Comparison of ENCODE assay signal across 9 cellular contexts in the genomic region with DNA sequence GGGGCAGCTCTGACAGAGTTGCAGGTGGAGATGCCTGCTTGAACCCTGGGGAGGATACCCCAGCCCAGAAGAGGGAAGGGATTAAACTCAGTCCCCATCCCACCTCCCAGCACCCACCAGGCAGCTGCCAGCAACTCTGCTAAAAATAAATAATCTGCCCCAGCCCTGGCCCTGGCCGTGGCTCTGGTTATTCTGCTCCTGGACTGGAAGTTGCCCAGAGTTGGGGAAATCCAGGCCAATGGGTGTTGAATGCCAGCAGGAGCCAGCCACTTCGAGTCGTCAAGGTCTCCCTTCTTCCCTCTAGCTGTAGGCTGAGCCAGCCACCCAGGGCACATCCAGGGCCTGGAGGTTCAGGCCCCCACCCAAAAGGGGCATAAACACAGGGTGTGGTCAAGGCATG. TPM values are rescaled to one million over a fixed set of nuclear protein-coding genes. Genes with fewer than 3 reads are reported as not detected.
DNase-seq lines count a peak whose midpoint lies in the region; FAIRE-seq and TF ChIP-seq lines count a peak whose summit lies in the region.
"Had no signal": no experiment of that assay in that cellular context is flagged by ENCODE, and none has a peak within 500 bp of the region (broad histone marks: within the 10 kb centered on the region; RNA-seq: fewer than 3 reads in every experiment).

No MANE protein-coding gene starts in this region.

- H3K27me3 ChIP-seq in GM23248 (replicated peaks; ENCODE audit: insufficient read depth) (peaks cover 12% of the 10 kb centered on the region), stomach (peaks cover 0 to 47% (median 24%) of the 10 kb centered on the region in 3 donors)
- peaks cover 12% of the 10 kb centered on the region for H3K27me3 ChIP-seq in effector memory CD4-positive, alpha-beta T cell (replicated peaks; ENCODE audit: control insufficient read depth, insufficient read depth, low read length, poor library complexity, severe bottlenecking)

- in situ Hi-C loops in GM23248 (cut with MboI): no loop called here

- H3K4me3 ChIP-seq in GM23248 (no peak overlapping the region), kidney (ENCODE audit: low read length in 2 of 2) (peak overlapping the region in 1 of 2 donors; percentile 46), stomach (peak overlapping the region in 2 of 4 donors; percentile 56 to 59)
- no peak overlapping the region for H3K4me3 ChIP-seq in effector memory CD4-positive, alpha-beta T cell (ENCODE audit: insufficient read depth, low read depth, low read length, poor library complexity, severe bottlenecking)

- peak overlapping the region; percentile 57 for H3K4me2 ChIP-seq in GM23248 (ENCODE audit: unreplicated experiment)

- CTCF ChIA-PET in activated naive CD4-positive, alpha-beta T cell treated with anti-CD3 and anti-CD28 coated beads for 36 hours (lab: Charles Lee): interaction anchor here (0.7 to 4.0 kb wide), 4 partner anchors 15 to 53 kb away, joined by 3 to 44 read pairs (median 4); no protein-coding TSS in a partner anchor

- peak; percentile 26 for DNase-seq in GM23248
- peak; percentile 53 for DNase-seq in astrocyte of the hippocampus (ENCODE audit: low read depth, low spot score)
- peak; percentile 73 for DNase-seq in kidney
- DNase-seq in stomach: peak; percentile 40
- DNase-seq in activated CD4-positive, CD25-positive, alpha-beta regulatory T cell (lab: John Stamatoyannopoulos, UW): no peak
- DNase-seq in activated CD4-positive, alpha-beta T cell treated with anti-CD3 and anti-CD28 coated beads for 48 hours: no peak
- DNase-seq in activated naive CD4-positive, alpha-beta T cell treated with anti-CD3 and anti-CD28 coated beads for 36 hours: no peak
- no peak for DNase-seq in effector memory CD4-positive, alpha-beta T cell
- DNase-seq: retina had no signal

- no peaks in the 10 kb centered on the region for H4K20me1 ChIP-seq in GM23248 (ENCODE audit: insufficient read depth)

- TF ChIP-seq CTCF in kidney (IDR thresholded peaks at IDR 0.05; ENCODE audit: borderline replicate concordance, extremely low read depth, insufficient read depth) (no peak), stomach (IDR thresholded peaks at IDR 0.05) (no peak)

- H3K27ac Mint-ChIP-seq in activated naive CD4-positive, alpha-beta T cell treated with anti-CD3 and anti-CD28 coated beads for 36 hours: no peak overlapping the region

- H3K9me3 Mint-ChIP-seq in activated naive CD4-positive, alpha-beta T cell treated with anti-CD3 and anti-CD28 coated beads for 36 hours: no peaks in the 10 kb centered on the region

- H3F3A ChIP-seq in GM23248 (ENCODE audit: insufficient read depth): peaks cover 30% of the 10 kb centered on the region

- H3K27ac ChIP-seq in GM23248: peak overlapping the region; percentile 74; the same call in 1 of the 2 replicates
- H3K27ac ChIP-seq in kidney (ENCODE audit: low read depth in 2 of 2, low read length in 2 of 2): peak overlapping the region; percentile 58 to 68
- H3K27ac ChIP-seq in stomach: peak overlapping the region in 4 of 5 donors; percentile 71 to 84 (median 80)
- H3K27ac ChIP-seq in effector memory CD4-positive, alpha-beta T cell (ENCODE audit: insufficient read depth, low read length, poor library complexity, severe bottlenecking): no peak overlapping the region

- H3K79me2 ChIP-seq in GM23248 (ENCODE audit: insufficient read depth): no peaks in the 10 kb centered on the region

- intact Hi-C loops in kidney (cut with DNase I): no loop called here
- intact Hi-C loops in stomach (cut with DNase I; ENCODE audit: low total_unique reads): no loop called here
- intact Hi-C loops in activated naive CD4-positive, alpha-beta T cell treated with anti-CD3 and anti-CD28 coated beads for 36 hours (cut with micrococcal nuclease): loop anchor here (5.0 kb wide), 1 partner anchor 519 kb away; no protein-coding TSS in a partner anchor

- H3K36me3 ChIP-seq in GM23248 (ENCODE audit: low read depth): no peaks in the 10 kb centered on the region
- no peaks in the 10 kb centered on the region for H3K36me3 ChIP-seq in kidney (ENCODE audit: control insufficient read depth in 1 of 2, insufficient read depth in 2 of 2, low read length in 2 of 2)
- H3K36me3 ChIP-seq in stomach: peaks cover 0 to 8% (median under 1%) of the 10 kb centered on the region in 4 donors
- no peaks in the 10 kb centered on the region for H3K36me3 ChIP-seq in effector memory CD4-positive, alpha-beta T cell (ENCODE audit: control insufficient read depth, insufficient read depth, low read length)

- no peaks in the 10 kb centered on the region for H3K9me2 ChIP-seq in GM23248 (ENCODE audit: insufficient read depth)

- FAIRE-seq in kidney (lab: Jason Lieb, UNC): no peak

- 39 to 65% methylated on average over 3 of the region's 3 CpGs for WGBS in GM23248 (ENCODE audit: low coverage in 1 of 2, low lambda C conversion rate in 2 of 2, missing lambda C conversion rate in 2 of 2), 2 experiments
- WGBS in stomach, 5 donors: 16 to 29% (median 26%) methylated on average over 3 of the region's 3 CpGs

- peak overlapping the region; percentile 62; the same call in 1 of the 2 replicates for H3K9ac ChIP-seq in GM23248
- peak overlapping the region in 1 of 2 donors; percentile 38 for H3K9ac ChIP-seq in kidney (ENCODE audit: low read length in 2 of 2)

- TF ChIP-seq POLR2A in stomach (IDR thresholded peaks at IDR 0.05): no peak

- no peak overlapping the region for H3K4me3 Mint-ChIP-seq in activated naive CD4-positive, alpha-beta T cell treated with anti-CD3 and anti-CD28 coated beads for 36 hours

- H3K4me1 ChIP-seq in GM23248 (ENCODE audit: insufficient read depth) (peaks cover 26% of the 10 kb centered on the region), kidney (ENCODE audit: control insufficient read depth in 1 of 2, insufficient read depth in 1 of 2, low read depth in 1 of 2, low read length in 2 of 2) (peaks cover 4 to 16% of the 10 kb centered on the region in 2 donors), stomach (peaks cover 13 to 75% (median 37%) of the 10 kb centered on the region in 4 donors)
- H3K4me1 ChIP-seq in effector memory CD4-positive, alpha-beta T cell (ENCODE audit: control insufficient read depth, insufficient read depth, low read length, poor library complexity, severe bottlenecking): peaks cover 6% of the 10 kb centered on the region

- H3K27me3 Mint-ChIP-seq in activated naive CD4-positive, alpha-beta T cell treated with anti-CD3 and anti-CD28 coated beads for 36 hours (ENCODE audit: low read depth): peaks cover 24% of the 10 kb centered on the region

- no peaks in the 10 kb centered on the region for H3K9me3 ChIP-seq in GM23248 (ENCODE audit: low read depth)
- no peaks in the 10 kb centered on the region for H3K9me3 ChIP-seq in kidney (ENCODE audit: control insufficient read depth in 1 of 2, low read length in 2 of 2)
- no peaks in the 10 kb centered on the region for H3K9me3 ChIP-seq in stomach
- no peaks in the 10 kb centered on the region for H3K9me3 ChIP-seq in effector memory CD4-positive, alpha-beta T cell (ENCODE audit: control insufficient read depth, low read length)

- no peak overlapping the region for H2AFZ ChIP-seq in GM23248

- TF ChIP-seq EP300 in stomach (IDR thresholded peaks at IDR 0.05): no peak

- peaks cover 10% of the 10 kb centered on the region for H3K4me1 Mint-ChIP-seq in activated naive CD4-positive, alpha-beta T cell treated with anti-CD3 and anti-CD28 coated beads for 36 hours (ENCODE audit: low read depth)

- no peaks in the 10 kb centered on the region for H3K36me3 Mint-ChIP-seq in activated naive CD4-positive, alpha-beta T cell treated with anti-CD3 and anti-CD28 coated beads for 36 hours (ENCODE audit: low read depth)

RNA-seq across cellular contexts. Expression of gene RRAD, which starts 0.8 kb away (rescaled TPM):
- 0.22 and 1.1 TPM in 2 replicates for total RNA-seq in GM23248 (2014; rRNA removed; shearing (Covaris generic))
- polyA plus RNA-seq in GM23248 (2016; fragmentation: Nextera tagmentation; extraction: Ambion mirVana) (0.70 and 0.76 TPM in 2 replicates), kidney (ENCODE audit: insufficient read depth, low read depth, low replicate concordance) (14.3 TPM), stomach (10 to 100 TPM in 1 of 3 donors, 1 to 10 TPM in 2; 2.9 to 37.8 (median 3.4) TPM)
- total RNA-seq in kidney (90.9 TPM), stomach (10 to 100 TPM in 2 of 5 donors, 1 to 10 TPM in 3; 1.0 to 39.7 (median 3.6) TPM)
- total RNA-seq in activated naive CD4-positive, alpha-beta T cell treated with anti-CD3 and anti-CD28 coated beads for 36 hours: under 1 TPM in 1 of 2 experiments, not detected in 1; 0.25 TPM

RNA-seq across cellular contexts. Expression of gene CDH16, which starts 7.5 kb away (rescaled TPM):
- total RNA-seq in GM23248 (2014; rRNA removed; shearing (Covaris generic)): not detected in 2 replicates
- polyA plus RNA-seq in GM23248 (2016; fragmentation: Nextera tagmentation; extraction: Ambion mirVana) (not detected in 2 replicates), kidney (ENCODE audit: insufficient read depth, low read depth, low replicate concordance) (1,180 TPM), stomach (1 to 10 TPM in 1 of 3 donors, not detected in 2; 2.3 TPM)
- total RNA-seq in kidney (1,188 TPM), stomach (1 to 10 TPM in 1 of 5 donors, under 1 TPM in 1, not detected in 3; 0.14 to 1.1 TPM)
- not detected for total RNA-seq in activated naive CD4-positive, alpha-beta T cell treated with anti-CD3 and anti-CD28 coated beads for 36 hours

RNA-seq across cellular contexts. Expression of gene CIAO2B, which starts 8.0 kb away (rescaled TPM):
- total RNA-seq in GM23248 (2014; rRNA removed; shearing (Covaris generic)): 76.1 and 111 TPM in 2 replicates
- polyA plus RNA-seq in GM23248 (2016; fragmentation: Nextera tagmentation; extraction: Ambion mirVana) (173 and 182 TPM in 2 replicates), kidney (ENCODE audit: insufficient read depth, low read depth, low replicate concordance) (284 TPM), stomach (100 to 1,000 TPM; 166 to 176 (median 171) TPM)
- total RNA-seq in kidney (71.2 TPM), stomach (10 to 100 TPM in 4 of 5 donors, 1 to 10 TPM in 1; 4.3 to 95.1 (median 43.2) TPM)
- total RNA-seq in activated naive CD4-positive, alpha-beta T cell treated with anti-CD3 and anti-CD28 coated beads for 36 hours: 100 to 1,000 TPM; 169 to 173 TPM

RNA-seq across cellular contexts. Expression of gene CES2, which starts 9.1 kb away (rescaled TPM):
- 32.3 and 46.8 TPM in 2 replicates for total RNA-seq in GM23248 (2014; rRNA removed; shearing (Covaris generic))
- polyA plus RNA-seq in GM23248 (2016; fragmentation: Nextera tagmentation; extraction: Ambion mirVana) (33.9 and 37.6 TPM in 2 replicates), kidney (ENCODE audit: insufficient read depth, low read depth, low replicate concordance) (76.9 TPM), stomach (10 to 100 TPM; 24.9 to 32.7 (median 26.1) TPM)
- total RNA-seq in kidney (72.1 TPM), stomach (100 to 1,000 TPM in 1 of 5 donors, 10 to 100 TPM in 4; 16.9 to 893 (median 47.4) TPM)
- 10 to 100 TPM; 20.0 to 22.0 TPM for total RNA-seq in activated naive CD4-positive, alpha-beta T cell treated with anti-CD3 and anti-CD28 coated beads for 36 hours

RNA-seq across cellular contexts. Expression of gene CES3, which starts 34.9 kb away (rescaled TPM):
- not detected in 2 replicates for total RNA-seq in GM23248 (2014; rRNA removed; shearing (Covaris generic))
- polyA plus RNA-seq in GM23248 (2016; fragmentation: Nextera tagmentation; extraction: Ambion mirVana) (not detected in 2 replicates), kidney (ENCODE audit: insufficient read depth, low read depth, low replicate concordance) (7.8 TPM), stomach (1 to 10 TPM in 1 of 3 donors, under 1 TPM in 1, not detected in 1; 0.56 to 2.8 TPM)
- total RNA-seq in kidney (2.1 TPM), stomach (100 to 1,000 TPM in 1 of 5 donors, 10 to 100 TPM in 1, 1 to 10 TPM in 1, under 1 TPM in 1, not detected in 1; 0.37 to 145 (median 8.3) TPM)
- under 1 TPM; 0.17 to 0.55 TPM for total RNA-seq in activated naive CD4-positive, alpha-beta T cell treated with anti-CD3 and anti-CD28 coated beads for 36 hours

Comparison
In these comparisons a context has a peak if more than half of its experiments do, and no peak if none do; other contexts are left out.
1. DNase-seq: peak in GM23248 (single experiment), astrocyte of the hippocampus (single experiment), kidney (single experiment) and stomach (single experiment); none in activated CD4-positive, CD25-positive, alpha-beta regulatory T cell (0 of 4), activated CD4-positive, alpha-beta T cell treated with anti-CD3 and anti-CD28 coated beads for 48 hours (single experiment), activated naive CD4-positive, alpha-beta T cell treated with anti-CD3 and anti-CD28 coated beads for 36 hours (single experiment) and effector memory CD4-positive, alpha-beta T cell (0 of 3).
2. RNA of gene CDH16, which starts 7.5 kb away (total RNA-seq): 1,188 TPM in kidney (single experiment); not detected in activated naive CD4-positive, alpha-beta T cell treated with anti-CD3 and anti-CD28 coated beads for 36 hours, not detected in GM23248 and 0.14 to 1.1 TPM in stomach; every median in the first group is over 100 times any median in the second.